Comparison of ENCODE assay signal across 35 cellular contexts in genomic region chr3:12774619-12775018, GRCh38. TPM values are rescaled to one million over a fixed set of nuclear protein-coding genes. Genes with fewer than 3 reads are reported as not detected.
"Had no signal": no experiment of that assay in that cellular context is flagged by ENCODE, and none has a peak within 500 bp of the region (broad histone marks: within the 10 kb centered on the region; RNA-seq: fewer than 3 reads in every experiment).

No MANE protein-coding gene starts in this region.

- H2AFZ ChIP-seq: PC-9 had no signal

- H3K27me3 Mint-ChIP-seq: activated naive CD8-positive, alpha-beta T cell had no signal

- H3K9me3 ChIP-seq: body of pancreas, breast epithelium, MG63 had no signal

- FAIRE-seq: astrocyte, RCC 7860 had no signal

- H3K4me3 Mint-ChIP-seq: activated B cell treated with CpG ODN at 0.5 μM for 24 hours; activated CD4-positive, alpha-beta T cell treated with anti-CD3 and anti-CD28 coated beads, Interleukin-2, amount 10 ng/mL, durations not matched to agents 24 days and 14 days; activated naive CD4-positive, alpha-beta T cell treated with anti-CD3 and anti-CD28 coated beads, Interleukin-2, amount 10 ng/mL, durations not matched to agents 7 days and 5 days; activated naive CD8-positive, alpha-beta T cell; activated T-cell treated with anti-CD3 and anti-CD28 coated beads, Interleukin-2, amount 50 U/mL, for 4 hours; activated T-helper 1 cell treated with anti-CD3 and anti-CD28 coated beads, Interleukin-12 subunit alpha, Interleukin-12 subunit beta, Interleukin-2, Interleukin-4 antibody, amounts not matched to agents 30 ng/mL and 10 ng/mL and 1 ng/mL, durations not matched to agents 14 hours and 24 hours and 36 hours had no signal

- ATAC-seq: body of pancreas, Right ventricle myocardium inferior, SK-N-SH treated with all-trans-retinoic acid at 6 μM for 48 hours had no signal

- H3K9me3 Mint-ChIP-seq: activated CD4-positive, alpha-beta T cell treated with anti-CD3 and anti-CD28 coated beads, Interleukin-2, amount 10 ng/mL, durations not matched to agents 24 days and 14 days; activated naive CD4-positive, alpha-beta T cell treated with anti-CD3 and anti-CD28 coated beads, Interleukin-2, amount 10 ng/mL, durations not matched to agents 7 days and 5 days; activated T-cell treated with anti-CD3 and anti-CD28 coated beads, Interleukin-2, amount 50 U/mL, for 4 hours; activated T-helper 1 cell treated with anti-CD3 and anti-CD28 coated beads, Interleukin-12 subunit alpha, Interleukin-12 subunit beta, Interleukin-2, Interleukin-4 antibody, amounts not matched to agents 30 ng/mL and 10 ng/mL and 1 ng/mL, durations not matched to agents 14 hours and 24 hours and 36 hours had no signal

- H3K36me3 ChIP-seq: breast epithelium, MG63 had no signal

- H3K4me2 ChIP-seq: PC-9 had no signal

- H3K4me3 ChIP-seq: body of pancreas, breast epithelium, MG63, PC-9 had no signal

- H3K27me3 ChIP-seq: body of pancreas, breast epithelium, MG63 had no signal

- H3K27ac Mint-ChIP-seq: activated B cell treated with CpG ODN at 0.5 μM for 24 hours; activated CD4-positive, alpha-beta T cell treated with anti-CD3 and anti-CD28 coated beads, Interleukin-2, amount 10 ng/mL, durations not matched to agents 24 days and 14 days; activated naive CD4-positive, alpha-beta T cell treated with anti-CD3 and anti-CD28 coated beads, Interleukin-2, amount 10 ng/mL, durations not matched to agents 7 days and 5 days; activated naive CD8-positive, alpha-beta T cell; activated T-helper 1 cell treated with anti-CD3 and anti-CD28 coated beads, Interleukin-12 subunit alpha, Interleukin-12 subunit beta, Interleukin-2, Interleukin-4 antibody, amounts not matched to agents 30 ng/mL and 10 ng/mL and 1 ng/mL, durations not matched to agents 14 hours and 24 hours and 36 hours had no signal

- H3K27ac ChIP-seq: body of pancreas, breast epithelium, PC-9, RWPE1, VCaP had no signal

- H3K36me3 Mint-ChIP-seq: activated naive CD4-positive, alpha-beta T cell treated with anti-CD3 and anti-CD28 coated beads, Interleukin-2, amount 10 ng/mL, durations not matched to agents 7 days and 5 days had no signal

- DNase-seq: activated B cell treated with CpG ODN at 0.5 μM for 24 hours; activated CD4-positive, alpha-beta T cell treated with anti-CD3 and anti-CD28 coated beads, Interleukin-2, amount 10 ng/mL, durations not matched to agents 24 days and 14 days; activated CD4-positive, alpha-beta T cell treated with anti-CD3 and anti-CD28 coated beads, Interleukin-2, amount 50 U/mL, for 4 hours; activated CD4-positive, CD25-positive, alpha-beta regulatory T cell treated with anti-CD3 and anti-CD28 coated beads, Interleukin-2, amount 50 U/mL, for 72 hours; activated CD8-positive, alpha-beta memory T cell treated with anti-CD3 and anti-CD28 coated beads, Interleukin-2, amount 50 U/mL, for 4 hours; activated effector memory CD4-positive, alpha-beta T cell treated with Interleukin-2 at 50 U/mL for 16 hours; activated naive CD4-positive, alpha-beta T cell treated with anti-CD3 and anti-CD28 coated beads, Interleukin-2, amount 10 ng/mL, durations not matched to agents 7 days and 5 days; activated T-cell treated with anti-CD3 and anti-CD28 coated beads for 4 hours; activated T-cell treated with anti-CD3 and anti-CD28 coated beads, Interleukin-2, amount 50 U/mL, for 4 hours; body of pancreas; Kasumi-1; MG63; NCI-H1048; NCI-H1436 treated with DMSO at 0.1 percent for 48 hours; NCI-H1694 treated with DMSO at 0.1 percent for 48 hours; NCI-H2029; NCI-H345; NCI-H524 treated with DMSO at 0.1 percent for 48 hours; NK-92 treated with Interleukin-12 subunit alpha and Interleukin-12 subunit beta, amount 100 ng/mL, for 24 hours; PC-9; SIG-M5; SW 1271; T-helper 1 cell; T-helper 2 cell; T-helper 9 cell had no signal

- H3K4me1 ChIP-seq: body of pancreas, breast epithelium had no signal

RNA-seq across cellular contexts. Expression of gene TMEM40, which starts 15.6 kb away (rescaled TPM):
- total RNA-seq: activated B cell treated with CpG ODN at 0.5 μM for 24 hours; activated CD4-positive, alpha-beta T cell treated with anti-CD3 and anti-CD28 coated beads, Interleukin-2, amount 10 ng/mL, durations not matched to agents 24 days and 14 days; activated T-cell treated with anti-CD3 and anti-CD28 coated beads, Interleukin-2, amount 50 U/mL, for 4 hours; activated T-helper 1 cell treated with anti-CD3 and anti-CD28 coated beads, Interleukin-12 subunit alpha, Interleukin-12 subunit beta, Interleukin-2, Interleukin-4 antibody, amounts not matched to agents 30 ng/mL and 10 ng/mL and 1 ng/mL, durations not matched to agents 14 hours and 24 hours and 36 hours; body of pancreas; SK-MEL-5 had no signal
